Comparison of ENCODE assay signal across 8 cellular contexts in the genomic region with DNA sequence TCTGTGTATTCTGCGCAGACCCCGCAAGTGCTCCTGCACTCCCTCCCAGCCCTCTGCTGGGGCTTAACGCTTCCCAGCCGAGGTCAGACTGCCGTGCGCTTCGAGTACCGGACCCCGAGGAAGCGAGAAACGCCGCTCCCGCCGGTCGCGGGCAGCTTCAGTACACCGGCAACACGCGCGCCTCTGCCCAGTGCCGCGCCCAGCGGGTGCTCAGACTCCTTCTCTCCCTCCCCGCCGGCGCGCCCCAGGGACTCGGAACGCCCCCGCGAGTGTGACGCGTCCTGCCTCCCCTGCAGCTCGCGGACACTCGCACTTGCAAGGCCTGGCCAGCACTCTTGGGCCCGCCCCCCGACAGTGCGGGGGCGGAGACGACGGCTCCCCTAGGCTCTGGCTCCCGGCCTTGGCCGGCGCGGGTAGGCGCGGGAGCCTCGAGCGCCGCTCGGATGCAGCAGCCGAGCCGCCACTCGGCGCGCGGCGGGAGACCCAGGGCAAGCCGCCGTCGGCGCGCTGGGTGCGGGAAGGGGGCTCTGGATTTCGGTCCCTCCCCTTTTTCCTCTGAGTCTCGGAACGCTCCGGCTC. TPM values are rescaled to one million over a fixed set of nuclear protein-coding genes. Genes with fewer than 3 reads are reported as not detected.
DNase-seq lines count a peak whose midpoint lies in the region; ATAC-seq and TF ChIP-seq lines count a peak whose summit lies in the region.

PTGER2 (plus strand) TSS at position 410 of the 579 bp plus-strand sequence. CDS start 237 bp downstream, outside the sequence.

- H4K20me1 ChIP-seq in GM23338 (replicated peaks; ENCODE audit: insufficient read depth): no peaks in the 10 kb centered on the region; the same call in 1 of the 2 replicates

- intact Hi-C loops in activated CD4-positive, alpha-beta memory T cell treated with anti-CD3 and anti-CD28 coated beads for 36 hours (cut with micrococcal nuclease): loop anchor here (1.0 to 10.0 kb wide), 2 partner anchors 38 to 391 kb away; partner anchors contain the start of gene PSMC6

- no peak within 1 kb of the TSS for H2AK5ac ChIP-seq in mesenchymal stem cell (ENCODE audit: low read length, severe bottlenecking)

- no peak within 1 kb of the TSS for H3K27ac Mint-ChIP-seq in GM23338
- H3K27ac Mint-ChIP-seq in activated CD4-positive, alpha-beta memory T cell treated with anti-CD3 and anti-CD28 coated beads for 36 hours: peak within 1 kb of the TSS; percentile 90

- H3K9ac ChIP-seq in mesenchymal stem cell (ENCODE audit: low read length): peak within 1 kb of the TSS; percentile 87

- H3K36me3 ChIP-seq in GM23338 (ENCODE audit: insufficient read depth): no peaks in the 10 kb centered on the region
- no peaks in the 10 kb centered on the region for H3K36me3 ChIP-seq in ectodermal cell (ENCODE audit: control insufficient read depth, insufficient read depth, low read length)
- H3K36me3 ChIP-seq in mesenchymal stem cell (ENCODE audit: control insufficient read depth in 1 of 2, insufficient read depth in 2 of 2, low read depth in 1 of 2, low read length in 2 of 2): no peaks in the 10 kb centered on the region

- POLR2A ChIA-PET in activated CD4-positive, alpha-beta memory T cell treated with anti-CD3 and anti-CD28 coated beads for 36 hours (lab: Charles Lee): interaction anchor here (1.0 to 3.5 kb wide), 7 partner anchors 9 to 238 kb away, joined by 3 to 23 read pairs (median 6); partner anchors contain the start of genes GPR137C and TXNDC16

- H3F3A ChIP-seq in GM23338 (replicated peaks; ENCODE audit: low read depth): no peaks in the 10 kb centered on the region; the same call in 1 of the 2 replicates

- DNase-seq in DMS79 (lab: John Stamatoyannopoulos, UW): peak; percentile 38
- DNase-seq in GM23338 (ENCODE audit: low spot score): peak; percentile 70
- peak; percentile 16 to 30 for DNase-seq in NCI-H1930 (lab: John Stamatoyannopoulos, UW)
- peak; percentile 90 for DNase-seq in activated CD4-positive, alpha-beta memory T cell treated with anti-CD3 and anti-CD28 coated beads for 36 hours
- DNase-seq in mesenchymal stem cell: peak; percentile 95
- DNase-seq in stimulated activated CD8-positive, alpha-beta memory T cell treated with anti-CD3 and anti-CD28 coated beads, Interleukin-12 subunit alpha, Interleukin-12 subunit beta, amount 100 ng/mL, for 1 hour (ENCODE audit: low read depth): peak; percentile 60
- no peak for DNase-seq in superior temporal gyrus (ENCODE audit: extremely low spot score)

- CTCF ChIA-PET in activated CD4-positive, alpha-beta memory T cell treated with anti-CD3 and anti-CD28 coated beads for 36 hours (lab: Charles Lee): interaction anchor here (1.3 to 6.2 kb wide), 2 partner anchors 11 to 14 kb away, joined by 4 to 28 read pairs; no protein-coding TSS in a partner anchor

- H4K91ac ChIP-seq in mesenchymal stem cell (ENCODE audit: low read length): no peak within 1 kb of the TSS

- no peaks in the 10 kb centered on the region for H3K79me2 ChIP-seq in GM23338 (replicated peaks; ENCODE audit: insufficient read depth)

- H3K23ac ChIP-seq in mesenchymal stem cell (ENCODE audit: low read length in 2 of 2): peak within 1 kb of the TSS in 1 of 2 experiments; percentile 66

- 0 to 1% methylated on average over 69 of the region's 69 CpGs for WGBS in ectodermal cell, 2 experiments
- under 1% methylated on average over 50 of the region's 69 CpGs for WGBS in mesenchymal stem cell

- peak within 1 kb of the TSS; percentile 44 for H2BK15ac ChIP-seq in mesenchymal stem cell (ENCODE audit: low read depth, poor library complexity, severe bottlenecking)

- H3K4me2 ChIP-seq in GM23338 (peak within 1 kb of the TSS; percentile 93), mesenchymal stem cell (ENCODE audit: low read length, poor library complexity, severe bottlenecking) (peak within 1 kb of the TSS; percentile 94)

- peak within 1 kb of the TSS; percentile 66 for H4K8ac ChIP-seq in mesenchymal stem cell (ENCODE audit: low read length)

- peak within 1 kb of the TSS; percentile 1 to 13 for H3K4ac ChIP-seq in mesenchymal stem cell (ENCODE audit: low read depth in 1 of 2, low read length in 2 of 2)

- peaks cover 26% of the 10 kb centered on the region for H3K4me1 ChIP-seq in GM23338 (ENCODE audit: insufficient read depth)
- H3K4me1 ChIP-seq in ectodermal cell (ENCODE audit: control insufficient read depth, insufficient read depth, low read length): peaks cover 4% of the 10 kb centered on the region
- peaks cover 15% of the 10 kb centered on the region for H3K4me1 ChIP-seq in mesenchymal stem cell (ENCODE audit: control insufficient read depth, insufficient read depth, low read depth, low read length)

- H3K36me3 Mint-ChIP-seq in GM23338 (ENCODE audit: low read depth): no peaks in the 10 kb centered on the region; the same call in 2 of the 3 replicates
- H3K36me3 Mint-ChIP-seq in activated CD4-positive, alpha-beta memory T cell treated with anti-CD3 and anti-CD28 coated beads for 36 hours: no peaks in the 10 kb centered on the region

- peak within 1 kb of the TSS; percentile 83 to 93 for H3K18ac ChIP-seq in mesenchymal stem cell (ENCODE audit: low read depth in 1 of 2, low read length in 2 of 2)

- no peak within 1 kb of the TSS for H3K27ac ChIP-seq in GM23338 (ENCODE audit: low read depth)
- no peak within 1 kb of the TSS for H3K27ac ChIP-seq in ectodermal cell (ENCODE audit: insufficient read depth, low read depth, low read length, poor library complexity, severe bottlenecking)
- H3K27ac ChIP-seq in mesenchymal stem cell (ENCODE audit: low read length, poor library complexity, severe bottlenecking): no peak within 1 kb of the TSS

- H3K27me3 ChIP-seq in GM23338 (ENCODE audit: insufficient read depth) (peaks cover 64% of the 10 kb centered on the region), ectodermal cell (ENCODE audit: control insufficient read depth, insufficient read depth, low read length, poor library complexity, severe bottlenecking) (peaks cover 71% of the 10 kb centered on the region), mesenchymal stem cell (ENCODE audit: control insufficient read depth in 1 of 2, insufficient read depth in 1 of 2, low read length in 2 of 2) (no peaks in the 10 kb centered on the region)

- peaks cover 5% of the 10 kb centered on the region for H3K79me1 ChIP-seq in mesenchymal stem cell (replicated peaks; ENCODE audit: low read length, poor library complexity, severe bottlenecking)

- peak; percentile 86 for ATAC-seq in GM23338

- H3K9me3 Mint-ChIP-seq in GM23338: peaks cover 3% of the 10 kb centered on the region; the same call in 1 of the 3 replicates
- H3K9me3 Mint-ChIP-seq in activated CD4-positive, alpha-beta memory T cell treated with anti-CD3 and anti-CD28 coated beads for 36 hours: no peaks in the 10 kb centered on the region

- H3K27me3 Mint-ChIP-seq in GM23338 (ENCODE audit: insufficient read depth, low read depth, poor library complexity): peaks cover 46% of the 10 kb centered on the region
- H3K27me3 Mint-ChIP-seq in activated CD4-positive, alpha-beta memory T cell treated with anti-CD3 and anti-CD28 coated beads for 36 hours: peaks cover 6% of the 10 kb centered on the region

- no peak within 1 kb of the TSS for H2BK120ac ChIP-seq in mesenchymal stem cell (ENCODE audit: low read depth, low read length)

- peaks cover 23% of the 10 kb centered on the region for H3K4me1 Mint-ChIP-seq in GM23338
- H3K4me1 Mint-ChIP-seq in activated CD4-positive, alpha-beta memory T cell treated with anti-CD3 and anti-CD28 coated beads for 36 hours (ENCODE audit: low read depth): peaks cover 69% of the 10 kb centered on the region

- H3K9me2 ChIP-seq in GM23338 (ENCODE audit: insufficient read depth): no peaks in the 10 kb centered on the region

- peak within 1 kb of the TSS in 1 of 2 experiments; percentile 70 for H2BK12ac ChIP-seq in mesenchymal stem cell (ENCODE audit: low read length in 2 of 2)

- no peak for TF ChIP-seq CTCF in GM23338 (conservative IDR thresholded peaks at IDR 0.05; ENCODE audit: low read depth in 2 of 2)

- H3K4me3 ChIP-seq in GM23338: peak within 1 kb of the TSS; percentile 71
- peak within 1 kb of the TSS; percentile 38 for H3K4me3 ChIP-seq in ectodermal cell (ENCODE audit: insufficient read depth, low read depth, low read length)
- H3K4me3 ChIP-seq in mesenchymal stem cell (ENCODE audit: insufficient read depth in 1 of 2, low read depth in 1 of 2, low read length in 2 of 2): peak within 1 kb of the TSS; percentile 67 to 90

- H3K4me3 Mint-ChIP-seq in GM23338: peak within 1 kb of the TSS; percentile 87
- H3K4me3 Mint-ChIP-seq in activated CD4-positive, alpha-beta memory T cell treated with anti-CD3 and anti-CD28 coated beads for 36 hours: peak within 1 kb of the TSS; percentile 97

- H3K14ac ChIP-seq in mesenchymal stem cell (ENCODE audit: low read length in 2 of 2): peak within 1 kb of the TSS in 1 of 2 experiments; percentile 96

- H2BK5ac ChIP-seq in mesenchymal stem cell (ENCODE audit: low read depth, low read length, poor library complexity, severe bottlenecking): no peak within 1 kb of the TSS

- H2AFZ ChIP-seq in GM23338 (peak within 1 kb of the TSS; percentile 100), mesenchymal stem cell (ENCODE audit: low read depth, low read length) (peak within 1 kb of the TSS; percentile 74)

- H3K9me3 ChIP-seq in ectodermal cell (ENCODE audit: control insufficient read depth, low read length): no peaks in the 10 kb centered on the region
- H3K9me3 ChIP-seq in mesenchymal stem cell (ENCODE audit: control insufficient read depth, low read length): no peaks in the 10 kb centered on the region

TF ChIP-seq in GM23338, 12 proteins besides CTCF, POLR2A, EP300 and RAD21:
- TF ChIP-seq CREB1 (CRISPR knock-in tag; IDR thresholded peaks at IDR 0.05; ENCODE audit: low read depth): 0 out of 2 replicates have a peak, but pooled peaks have one; percentile 18
- TF ChIP-seq ZNF331 (CRISPR knock-in tag; IDR thresholded peaks at IDR 0.05; ENCODE audit: low read depth): no peak

RNA-seq across cellular contexts. Expression of gene PTGER2, which starts in this region (rescaled TPM):
- 1.2 and 1.3 TPM in 2 replicates for total RNA-seq in GM23338 (2014; rRNA removed; shearing (Covaris generic))
- polyA plus RNA-seq in GM23338 (2016; fragmentation: Nextera tagmentation; extraction: Ambion mirVana): 1.3 and 1.9 TPM in 2 replicates
- 10 to 100 TPM; 10.7 to 12.9 TPM for total RNA-seq in activated CD4-positive, alpha-beta memory T cell treated with anti-CD3 and anti-CD28 coated beads for 36 hours
- polyA plus RNA-seq in ectodermal cell (2013, experiment 1 of 4): not detected
- not detected for polyA plus RNA-seq in ectodermal cell (2013, experiment 2 of 4)
- polyA plus RNA-seq in ectodermal cell (2013, experiment 3 of 4): not detected
- polyA plus RNA-seq in ectodermal cell (2013, experiment 4 of 4): not detected
- polyA plus RNA-seq in mesenchymal stem cell (2013, experiment 1 of 2): 17.5 TPM
- polyA plus RNA-seq in mesenchymal stem cell (2013, experiment 2 of 2): 17.8 TPM
